Comparison of ENCODE assay signal across 26 cellular contexts in genomic region chr1:22291057-22291456, GRCh38.
"Had no signal": no experiment of that assay in that cellular context is flagged by ENCODE, and none has a peak within 500 bp of the region (broad histone marks: within the 10 kb centered on the region; RNA-seq: fewer than 3 reads in every experiment).

No MANE protein-coding gene starts in this region.

- FAIRE-seq: endometrium, frontal cortex, keratinocyte had no signal

- ATAC-seq: effector memory CD8-positive, alpha-beta T cell; mucosa of descending colon; natural killer cell treated with Interleukin-12 subunit alpha and Interleukin-12 subunit beta and Interleukin-15 and Interleukin-18, amount 100 ng/mL, for 72 hours; stimulated activated effector memory CD8-positive, alpha-beta T cell treated with anti-CD3 and anti-CD28 coated beads, Interleukin-12 subunit alpha, Interleukin-12 subunit beta, amount 100 ng/mL, for 72 hours; stimulated activated naive CD8-positive, alpha-beta T cell treated with anti-CD3 and anti-CD28 coated beads, Interleukin-15, Interleukin-2, amounts not matched to agents 100 U/mL and 50 U/mL, for 24 hours had no signal

- H3K4me1 Mint-ChIP-seq: naive B cell; stimulated activated effector memory CD8-positive, alpha-beta T cell treated with anti-CD3 and anti-CD28 coated beads, Interleukin-12 subunit alpha, Interleukin-12 subunit beta, amount 100 ng/mL, for 72 hours had no signal

- H3K27ac Mint-ChIP-seq: effector memory CD8-positive, alpha-beta T cell; naive B cell; natural killer cell treated with Interleukin-12 subunit alpha and Interleukin-12 subunit beta and Interleukin-15 and Interleukin-18, amount 100 ng/mL, for 72 hours; stimulated activated effector memory CD8-positive, alpha-beta T cell treated with anti-CD3 and anti-CD28 coated beads, Interleukin-12 subunit alpha, Interleukin-12 subunit beta, amount 100 ng/mL, for 72 hours had no signal

- H3K36me3 ChIP-seq: prostate gland, right atrium auricular region, sigmoid colon, tibial artery, upper lobe of left lung, uterus had no signal

- H3K4me3 Mint-ChIP-seq: effector memory CD8-positive, alpha-beta T cell; mesothelial cell of epicardium; naive B cell; natural killer cell treated with Interleukin-12 subunit alpha and Interleukin-12 subunit beta and Interleukin-15 and Interleukin-18, amount 100 ng/mL, for 72 hours; stimulated activated effector memory CD8-positive, alpha-beta T cell treated with anti-CD3 and anti-CD28 coated beads, Interleukin-12 subunit alpha, Interleukin-12 subunit beta, amount 100 ng/mL, for 72 hours had no signal

- H3K36me3 Mint-ChIP-seq: mesothelial cell of epicardium; natural killer cell treated with Interleukin-12 subunit alpha and Interleukin-12 subunit beta and Interleukin-15 and Interleukin-18, amount 100 ng/mL, for 72 hours; stimulated activated effector memory CD8-positive, alpha-beta T cell treated with anti-CD3 and anti-CD28 coated beads, Interleukin-12 subunit alpha, Interleukin-12 subunit beta, amount 100 ng/mL, for 72 hours had no signal

- H3K27me3 ChIP-seq: right atrium auricular region, testis, upper lobe of left lung had no signal

- H3K9me3 Mint-ChIP-seq: effector memory CD8-positive, alpha-beta T cell; mesothelial cell of epicardium; natural killer cell treated with Interleukin-12 subunit alpha and Interleukin-12 subunit beta and Interleukin-15 and Interleukin-18, amount 100 ng/mL, for 72 hours; stimulated activated effector memory CD8-positive, alpha-beta T cell treated with anti-CD3 and anti-CD28 coated beads, Interleukin-12 subunit alpha, Interleukin-12 subunit beta, amount 100 ng/mL, for 72 hours had no signal

- H3K4me3 ChIP-seq: coronary artery, lung, mucosa of descending colon, prostate gland, right atrium auricular region, sigmoid colon, testis, tibial artery, upper lobe of left lung, uterus had no signal

- H3K4me1 ChIP-seq: prostate gland, right atrium auricular region, sigmoid colon, tibial artery, upper lobe of left lung, uterus had no signal

- DNase-seq: dermis blood vessel endothelial cell; effector memory CD8-positive, alpha-beta T cell; erythroblast; mesenchymal stem cell; mucosa of descending colon; naive B cell; nucleus accumbens; sigmoid colon; stimulated activated CD4-positive, alpha-beta T cell treated with anti-CD3 and anti-CD28 coated beads, Interleukin-2, amount 100 ng/mL, for 24 hours; stimulated activated CD4-positive, alpha-beta T cell treated with anti-CD3 and anti-CD28 coated beads, Interleukin-4, amount 100 ng/mL, for 24 hours; stimulated activated naive CD8-positive, alpha-beta T cell treated with anti-CD3 and anti-CD28 coated beads, Interleukin-15, Interleukin-2, amounts not matched to agents 100 U/mL and 50 U/mL, for 24 hours; substantia nigra; testis; uterus had no signal

- H3K9me3 ChIP-seq: mucosa of descending colon, prostate gland, testis, tibial artery, uterus had no signal

- H3K27ac ChIP-seq: coronary artery, prostate gland, right atrium auricular region, sigmoid colon, testis, tibial artery, upper lobe of left lung, uterus had no signal
